ENCODE assay signal across 1 cellular context in genomic region chr3:113241292-113242033, GRCh38.
TF ChIP-seq lines count a peak whose summit lies in the region.

No MANE protein-coding gene starts in this region.

TF ChIP-seq in neural cell, 6 proteins besides CTCF, POLR2A, EP300 and RAD21:
- TF ChIP-seq REST (IDR thresholded peaks at IDR 0.05; ENCODE audit: borderline replicate concordance) (no peak), POLR2AphosphoS5 (IDR thresholded peaks at IDR 0.05) (no peak), MXI1 (conservative IDR thresholded peaks at IDR 0.05; ENCODE audit: poor library complexity, severe bottlenecking) (no peak), SMC3 (conservative IDR thresholded peaks at IDR 0.05; ENCODE audit: poor library complexity) (no peak), EZH2 (IDR thresholded peaks at IDR 0.05; ENCODE audit: borderline replicate concordance, insufficient read depth, low read length, poor library complexity, severe bottlenecking) (no peak), TAF1 (IDR thresholded peaks at IDR 0.05; ENCODE audit: low read depth) (no peak)
